In genomic region chr3:136891934-136892855, GRCh38 we compare ENCODE assay signal across 23 cellular contexts. TPM values are rescaled to one million over a fixed set of nuclear protein-coding genes. Genes with fewer than 3 reads are reported as not detected.
DNase-seq lines count a peak whose midpoint lies in the region; ATAC-seq and TF ChIP-seq lines count a peak whose summit lies in the region.
"Had no signal": no experiment of that assay in that cellular context is flagged by ENCODE, and none has a peak within 500 bp of the region (broad histone marks: within the 10 kb centered on the region; RNA-seq: fewer than 3 reads in every experiment).

No MANE protein-coding gene starts in this region.

- peaks cover 27% of the 10 kb centered on the region for H3K4me1 Mint-ChIP-seq in WTC11

- no peak overlapping the region for H3K4me2 ChIP-seq in mammary epithelial cell (ENCODE audit: insufficient read depth, low read depth, low read length)
- H3K4me2 ChIP-seq: A549 had no signal

- in situ Hi-C loops in mammary epithelial cell (cut with MboI; ENCODE audit: low sequenced_read_pairs in 2 of 2): no loop called here

- peaks cover 26% of the 10 kb centered on the region for H3K36me3 Mint-ChIP-seq in WTC11

- peaks cover 17% of the 10 kb centered on the region for H3K9me3 Mint-ChIP-seq in WTC11

- H3K9ac ChIP-seq in mammary epithelial cell (ENCODE audit: insufficient read depth, low read length): no peak overlapping the region

- intact Hi-C loops in mammary epithelial cell (cut with micrococcal nuclease) (no loop called here), breast epithelium (cut with DNase I; ENCODE audit: low total_unique reads) (no loop called here)

- peak overlapping the region; percentile 54; the same call in 1 of the 2 replicates for H3K27ac Mint-ChIP-seq in WTC11
- H3K27ac Mint-ChIP-seq: activated CD4-positive, alpha-beta T cell treated with anti-CD3 and anti-CD28 coated beads, Interleukin-2, amount 10 ng/mL, durations not matched to agents 7 days and 5 days; activated naive CD4-positive, alpha-beta T cell treated with anti-CD3 and anti-CD28 coated beads for 36 hours; B cell had no signal

- H3K4me1 ChIP-seq in mammary epithelial cell (ENCODE audit: insufficient read depth, low read length): peaks cover 16% of the 10 kb centered on the region
- H3K4me1 ChIP-seq in breast epithelium: peaks cover 0 to 4% of the 10 kb centered on the region in 2 donors
- H3K4me1 ChIP-seq: A549 had no signal

- DNase-seq in mammary epithelial cell (peak; percentile 9), breast epithelium (ENCODE audit: low spot score in 2 of 2) (no peak), WTC11 (ENCODE audit: low spot score) (no peak), glomerular endothelial cell (ENCODE audit: extremely low read depth, low read depth, low spot score) (peak; percentile 47), NCI-H1092 (lab: John Stamatoyannopoulos, UW) (no peak), caudate nucleus (lab: John Stamatoyannopoulos, UW) (no peak)
- no peak for DNase-seq in activated CD4-positive, CD25-positive, alpha-beta regulatory T cell treated with anti-CD3 and anti-CD28 coated beads, Interleukin-2, amount 50 U/mL, for 72 hours
- DNase-seq: activated CD4-positive, alpha-beta T cell treated with anti-CD3 and anti-CD28 coated beads, Interleukin-2, amount 10 ng/mL, durations not matched to agents 7 days and 5 days; activated naive CD4-positive, alpha-beta T cell treated with anti-CD3 and anti-CD28 coated beads for 36 hours; HCEC 1CT; heart right ventricle; left cardiac atrium; NCI-H1105 treated with DMSO at 0.1 percent for 48 hours; NCI-H2107; NCI-H510A treated with DMSO at 0.1 percent for 48 hours; Peyer's patch; small intestine; stimulated activated CD4-positive, alpha-beta T cell treated with anti-CD3 and anti-CD28 coated beads, Interleukin-2, amount 100 ng/mL, for 24 hours; upper lobe of left lung had no signal

- no peak overlapping the region for H3K4me3 Mint-ChIP-seq in WTC11
- H3K4me3 Mint-ChIP-seq: activated CD4-positive, alpha-beta T cell treated with anti-CD3 and anti-CD28 coated beads, Interleukin-2, amount 10 ng/mL, durations not matched to agents 7 days and 5 days; activated naive CD4-positive, alpha-beta T cell treated with anti-CD3 and anti-CD28 coated beads for 36 hours had no signal

- TF ChIP-seq CTCF in mammary epithelial cell (conservative IDR thresholded peaks at IDR 0.05 in 1 of 2, IDR thresholded peaks at IDR 0.05 in 1 of 2; ENCODE audit: extremely low read depth in 1 of 2, insufficient read depth in 1 of 2, low read depth in 1 of 2, low read length in 2 of 2): no peak
- no peak for TF ChIP-seq CTCF in breast epithelium (IDR thresholded peaks at IDR 0.05)
- no peak for TF ChIP-seq CTCF in WTC11 (IDR thresholded peaks at IDR 0.05)

- 54% methylated on average over 2 of the region's 2 CpGs for WGBS in mammary epithelial cell (ENCODE audit: low coverage, missing lambda C conversion rate)

- H3K36me3 ChIP-seq in mammary epithelial cell (ENCODE audit: insufficient read depth, low read length) (peaks cover 1% of the 10 kb centered on the region), breast epithelium (no peaks in the 10 kb centered on the region)
- H3K36me3 ChIP-seq: cardiac muscle cell, Peyer's patch had no signal

- ATAC-seq in WTC11: no peak
- ATAC-seq in HG02870 (IDR thresholded peaks at IDR 0.05; ENCODE audit: unreplicated experiment): no peak
- ATAC-seq: A549, heart right ventricle, left cardiac atrium had no signal

- no peaks in the 10 kb centered on the region for H4K20me1 ChIP-seq in mammary epithelial cell (ENCODE audit: insufficient read depth, low read length)

- POLR2A ChIA-PET in WTC11 (lab: Charles Lee): no interaction called here

- no peaks in the 10 kb centered on the region for H3K27me3 ChIP-seq in mammary epithelial cell (ENCODE audit: insufficient read depth, low read length)
- no peaks in the 10 kb centered on the region for H3K27me3 ChIP-seq in breast epithelium
- H3K27me3 ChIP-seq: cardiac muscle cell, heart right ventricle, Peyer's patch, upper lobe of left lung had no signal

- CTCF ChIA-PET in mammary epithelial cell (lab: Charles Lee; ENCODE audit: low non-redundant PET): no interaction called here
- CTCF ChIA-PET in WTC11 (lab: Charles Lee): interaction anchor here (0.6 kb wide), 1 partner anchor 21 kb away, joined by 3 read pairs; no protein-coding TSS in a partner anchor

- peaks cover 97% of the 10 kb centered on the region for H3K79me2 ChIP-seq in mammary epithelial cell (ENCODE audit: insufficient read depth, low read length)

- TF ChIP-seq POLR2A in breast epithelium (IDR thresholded peaks at IDR 0.05): no peak

- dilution Hi-C loops in mammary epithelial cell (cut with HindIII; ENCODE audit: low sequenced_read_pairs): no loop called here

- H3K9me3 ChIP-seq in mammary epithelial cell (replicated peaks; ENCODE audit: insufficient read depth, low read length): peaks cover 15% of the 10 kb centered on the region
- peaks cover 5 to 6% of the 10 kb centered on the region in 2 donors for H3K9me3 ChIP-seq in breast epithelium

- H3K27me3 Mint-ChIP-seq in WTC11 (ENCODE audit: low read depth): no peaks in the 10 kb centered on the region
- H3K27me3 Mint-ChIP-seq: activated CD4-positive, alpha-beta T cell treated with anti-CD3 and anti-CD28 coated beads, Interleukin-2, amount 10 ng/mL, durations not matched to agents 7 days and 5 days; B cell had no signal

- H3K4me3 ChIP-seq in mammary epithelial cell (replicated peaks in 1 of 3; ENCODE audit: insufficient read depth in 1 of 3, low read depth in 2 of 3, low read length in 3 of 3) (no peak overlapping the region), breast epithelium (no peak overlapping the region)
- H3K4me3 ChIP-seq: A549, cardiac muscle cell, heart right ventricle, Peyer's patch, upper lobe of left lung had no signal

- no peak overlapping the region for H2AFZ ChIP-seq in mammary epithelial cell (ENCODE audit: low read depth, low read length)

- H3K27ac ChIP-seq in mammary epithelial cell (ENCODE audit: insufficient read depth, low read depth, low read length) (no peak overlapping the region), breast epithelium (no peak overlapping the region), caudate nucleus (ENCODE audit: low read depth, low read length) (no peak overlapping the region)
- H3K27ac ChIP-seq: A549, cardiac muscle cell, heart right ventricle, Peyer's patch had no signal

- BruUV-seq in mammary epithelial cell (replicated peaks; lab: Mats Ljungman, UMichigan): no TSS peak

TF ChIP-seq in WTC11, 78 proteins besides CTCF, POLR2A, EP300 and RAD21 (continues in another document):
- TF ChIP-seq, protein P1, sequence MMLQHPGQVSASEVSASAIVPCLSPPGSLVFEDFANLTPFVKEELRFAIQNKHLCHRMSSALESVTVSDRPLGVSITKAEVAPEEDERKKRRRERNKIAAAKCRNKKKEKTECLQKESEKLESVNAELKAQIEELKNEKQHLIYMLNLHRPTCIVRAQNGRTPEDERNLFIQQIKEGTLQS (CRISPR knock-in tag; conservative IDR thresholded peaks at IDR 0.05): no peak
- TF ChIP-seq CREM (CRISPR knock-in tag; IDR thresholded peaks at IDR 0.05) (no peak), ZNF138 (CRISPR knock-in tag; conservative IDR thresholded peaks at IDR 0.05) (no peak), GRHL2 (CRISPR knock-in tag; IDR thresholded peaks at IDR 0.05; ENCODE audit: insufficient replicate concordance, severe bottlenecking) (no peak), KAT7 (CRISPR knock-in tag; IDR thresholded peaks at IDR 0.05; ENCODE audit: borderline replicate concordance) (no peak), ZNF396 (CRISPR knock-in tag; IDR thresholded peaks at IDR 0.05; ENCODE audit: borderline replicate concordance) (no peak), ZNF512 (CRISPR knock-in tag; IDR thresholded peaks at IDR 0.05; ENCODE audit: borderline replicate concordance) (no peak), SOX15 (CRISPR knock-in tag; IDR thresholded peaks at IDR 0.05) (no peak), ETV6 (CRISPR knock-in tag; IDR thresholded peaks at IDR 0.05) (no peak)
- TF ChIP-seq, protein P2, sequence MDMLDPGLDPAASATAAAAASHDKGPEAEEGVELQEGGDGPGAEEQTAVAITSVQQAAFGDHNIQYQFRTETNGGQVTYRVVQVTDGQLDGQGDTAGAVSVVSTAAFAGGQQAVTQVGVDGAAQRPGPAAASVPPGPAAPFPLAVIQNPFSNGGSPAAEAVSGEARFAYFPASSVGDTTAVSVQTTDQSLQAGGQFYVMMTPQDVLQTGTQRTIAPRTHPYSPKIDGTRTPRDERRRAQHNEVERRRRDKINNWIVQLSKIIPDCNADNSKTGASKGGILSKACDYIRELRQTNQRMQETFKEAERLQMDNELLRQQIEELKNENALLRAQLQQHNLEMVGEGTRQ (CRISPR knock-in tag; IDR thresholded peaks at IDR 0.05): no peak
- TF ChIP-seq, protein P3, sequence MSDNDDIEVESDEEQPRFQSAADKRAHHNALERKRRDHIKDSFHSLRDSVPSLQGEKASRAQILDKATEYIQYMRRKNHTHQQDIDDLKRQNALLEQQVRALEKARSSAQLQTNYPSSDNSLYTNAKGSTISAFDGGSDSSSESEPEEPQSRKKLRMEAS (CRISPR knock-in tag; IDR thresholded peaks at IDR 0.05): no peak
- TF ChIP-seq, protein P4, sequence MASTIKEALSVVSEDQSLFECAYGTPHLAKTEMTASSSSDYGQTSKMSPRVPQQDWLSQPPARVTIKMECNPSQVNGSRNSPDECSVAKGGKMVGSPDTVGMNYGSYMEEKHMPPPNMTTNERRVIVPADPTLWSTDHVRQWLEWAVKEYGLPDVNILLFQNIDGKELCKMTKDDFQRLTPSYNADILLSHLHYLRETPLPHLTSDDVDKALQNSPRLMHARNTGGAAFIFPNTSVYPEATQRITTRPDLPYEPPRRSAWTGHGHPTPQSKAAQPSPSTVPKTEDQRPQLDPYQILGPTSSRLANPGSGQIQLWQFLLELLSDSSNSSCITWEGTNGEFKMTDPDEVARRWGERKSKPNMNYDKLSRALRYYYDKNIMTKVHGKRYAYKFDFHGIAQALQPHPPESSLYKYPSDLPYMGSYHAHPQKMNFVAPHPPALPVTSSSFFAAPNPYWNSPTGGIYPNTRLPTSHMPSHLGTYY (CRISPR knock-in tag; IDR thresholded peaks at IDR 0.05): no peak

RNA-seq across cellular contexts. Expression of gene NCK1, which starts 30.2 kb away (rescaled TPM):
- 10 to 100 TPM; 46.2 to 47.0 TPM for total RNA-seq in mammary epithelial cell
- 33.0 TPM for polyA plus RNA-seq in mammary epithelial cell
- 25.1 TPM for polyA minus RNA-seq in mammary epithelial cell
- total RNA-seq in breast epithelium: 10 to 100 TPM; 62.3 to 77.0 (median 75.5) TPM
- total RNA-seq in WTC11 (2021): 24.4 to 31.6 TPM (median 28.9 TPM) in 3 replicates
- total RNA-seq in glomerular endothelial cell: 58.7 and 83.4 TPM in 2 replicates

Comparison
In these comparisons a context has a peak if more than half of its experiments do, and no peak if none do; other contexts are left out.
1. DNase-seq: peak in mammary epithelial cell (single experiment) and glomerular endothelial cell (single experiment); none in breast epithelium (0 of 2), WTC11 (single experiment), activated CD4-positive, CD25-positive, alpha-beta regulatory T cell treated with anti-CD3 and anti-CD28 coated beads, Interleukin-2, amount 50 U/mL, for 72 hours (single experiment), NCI-H1092 (single experiment) and caudate nucleus (0 of 61).